Comparison of ENCODE assay signal across 1 cellular context in the genomic region with DNA sequence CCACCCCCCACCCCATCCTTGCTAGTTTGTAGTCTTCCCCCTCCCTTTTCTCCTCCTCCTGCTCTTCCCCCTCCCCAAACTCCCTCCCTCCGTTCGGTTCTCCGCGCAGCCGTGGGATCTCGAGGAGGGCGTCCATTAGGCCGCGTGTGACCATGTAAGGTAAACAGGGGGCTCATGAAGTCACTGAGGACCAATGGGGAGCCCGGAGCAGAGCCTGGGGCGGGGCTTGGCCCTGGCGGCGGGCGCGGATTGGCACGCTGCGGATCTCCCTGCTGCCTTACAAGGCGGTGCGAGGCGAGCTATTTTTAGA.
A peak's percentile ranks its signal among the peaks of the same experiment; 100 is the strongest.
TF ChIP-seq lines count a peak whose summit lies in the region.

No MANE protein-coding gene starts in this region.

TF ChIP-seq in HEK293, 187 proteins besides CTCF, POLR2A, EP300 and RAD21 (continued from another document and continues in another):
- TF ChIP-seq, protein P1, sequence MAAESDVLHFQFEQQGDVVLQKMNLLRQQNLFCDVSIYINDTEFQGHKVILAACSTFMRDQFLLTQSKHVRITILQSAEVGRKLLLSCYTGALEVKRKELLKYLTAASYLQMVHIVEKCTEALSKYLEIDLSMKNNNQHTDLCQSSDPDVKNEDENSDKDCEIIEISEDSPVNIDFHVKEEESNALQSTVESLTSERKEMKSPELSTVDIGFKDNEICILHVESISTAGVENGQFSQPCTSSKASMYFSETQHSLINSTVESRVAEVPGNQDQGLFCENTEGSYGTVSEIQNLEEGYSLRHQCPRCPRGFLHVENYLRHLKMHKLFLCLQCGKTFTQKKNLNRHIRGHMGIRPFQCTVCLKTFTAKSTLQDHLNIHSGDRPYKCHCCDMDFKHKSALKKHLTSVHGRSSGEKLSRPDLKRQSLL (tag by site-specific recombination; IDR thresholded peaks at IDR 0.05), result no peak
- TF ChIP-seq ZFP69B (tag by site-specific recombination; IDR thresholded peaks at IDR 0.05) (no peak), ZNF132 (tag by site-specific recombination; IDR thresholded peaks at IDR 0.05; ENCODE audit: borderline replicate concordance) (no peak), ZNF394 (tag by site-specific recombination; IDR thresholded peaks at IDR 0.05; ENCODE audit: borderline replicate concordance) (no peak), ZNF19 (tag by site-specific recombination; IDR thresholded peaks at IDR 0.05; ENCODE audit: low read depth) (no peak), ZNF248 (tag by site-specific recombination; IDR thresholded peaks at IDR 0.05) (no peak), ZNF621 (tag by site-specific recombination; IDR thresholded peaks at IDR 0.05) (no peak), ZXDB (tag by site-specific recombination; IDR thresholded peaks at IDR 0.05) (no peak), KLF8 (tag by site-specific recombination; IDR thresholded peaks at IDR 0.05) (0 out of 2 replicates have a peak, but pooled peaks have one; percentile 2), OSR2 (tag by site-specific recombination; IDR thresholded peaks at IDR 0.05) (no peak), ZNF555 (tag by site-specific recombination; conservative IDR thresholded peaks at IDR 0.05) (no peak), ZNF2 (tag by site-specific recombination; IDR thresholded peaks at IDR 0.05) (no peak), REPIN1 (tag by site-specific recombination; IDR thresholded peaks at IDR 0.05; ENCODE audit: low read depth) (no peak), SP3 (tag by site-specific recombination; IDR thresholded peaks at IDR 0.05) (peak; percentile 62), TCF7L2 (IDR thresholded peaks at IDR 0.05; ENCODE audit: borderline replicate concordance, low read depth, low read length) (no peak), ZNF146 (tag by site-specific recombination; IDR thresholded peaks at IDR 0.05) (no peak), ZNF571 (tag by site-specific recombination; IDR thresholded peaks at IDR 0.05) (no peak), BCL11B (tag by site-specific recombination; IDR thresholded peaks at IDR 0.05; ENCODE audit: low read depth) (no peak), ZNF202 (tag by site-specific recombination; IDR thresholded peaks at IDR 0.05; ENCODE audit: borderline replicate concordance) (no peak), ZNF404 (tag by site-specific recombination; IDR thresholded peaks at IDR 0.05) (no peak), YY1 (tag by site-specific recombination; IDR thresholded peaks at IDR 0.05) (no peak), ZNF112 (tag by site-specific recombination; IDR thresholded peaks at IDR 0.05) (no peak), ZNF521 (tag by site-specific recombination; IDR thresholded peaks at IDR 0.05) (no peak), ZNF624 (tag by site-specific recombination; IDR thresholded peaks at IDR 0.05) (no peak), MEIS1 (CRISPR knock-in tag; IDR thresholded peaks at IDR 0.05; ENCODE audit: borderline replicate concordance) (no peak), ZBTB20 (tag by site-specific recombination; IDR thresholded peaks at IDR 0.05) (no peak), SP2 (tag by site-specific recombination; IDR thresholded peaks at IDR 0.05) (peak; percentile 91), ZNF48 (tag by site-specific recombination; IDR thresholded peaks at IDR 0.05) (no peak), ZIC2 (tag by site-specific recombination; IDR thresholded peaks at IDR 0.05) (no peak), ZNF544 (tag by site-specific recombination; IDR thresholded peaks at IDR 0.05) (no peak), KLF1 (tag by site-specific recombination; IDR thresholded peaks at IDR 0.05) (no peak), RBAK (tag by site-specific recombination; IDR thresholded peaks at IDR 0.05) (no peak), ZNF214 (tag by site-specific recombination; IDR thresholded peaks at IDR 0.05; ENCODE audit: borderline replicate concordance) (no peak), ZNF292 (tag by site-specific recombination; IDR thresholded peaks at IDR 0.05; ENCODE audit: borderline replicate concordance, low read depth) (no peak), SP7 (tag by site-specific recombination; IDR thresholded peaks at IDR 0.05) (no peak), ZNF354C (tag by site-specific recombination; IDR thresholded peaks at IDR 0.05; ENCODE audit: borderline replicate concordance, low read depth) (no peak), GLIS1 (tag by site-specific recombination; IDR thresholded peaks at IDR 0.05) (no peak), PRDM1 (tag by site-specific recombination; IDR thresholded peaks at IDR 0.05) (no peak), ZNF596 (tag by site-specific recombination; IDR thresholded peaks at IDR 0.05) (no peak), ZNF626 (tag by site-specific recombination; IDR thresholded peaks at IDR 0.05) (no peak), ZNF341 (tag by site-specific recombination; IDR thresholded peaks at IDR 0.05; ENCODE audit: low read depth) (peak; percentile 94), ZNF266 (tag by site-specific recombination; IDR thresholded peaks at IDR 0.05; ENCODE audit: low read depth) (no peak)
- TF ChIP-seq, protein P2, sequence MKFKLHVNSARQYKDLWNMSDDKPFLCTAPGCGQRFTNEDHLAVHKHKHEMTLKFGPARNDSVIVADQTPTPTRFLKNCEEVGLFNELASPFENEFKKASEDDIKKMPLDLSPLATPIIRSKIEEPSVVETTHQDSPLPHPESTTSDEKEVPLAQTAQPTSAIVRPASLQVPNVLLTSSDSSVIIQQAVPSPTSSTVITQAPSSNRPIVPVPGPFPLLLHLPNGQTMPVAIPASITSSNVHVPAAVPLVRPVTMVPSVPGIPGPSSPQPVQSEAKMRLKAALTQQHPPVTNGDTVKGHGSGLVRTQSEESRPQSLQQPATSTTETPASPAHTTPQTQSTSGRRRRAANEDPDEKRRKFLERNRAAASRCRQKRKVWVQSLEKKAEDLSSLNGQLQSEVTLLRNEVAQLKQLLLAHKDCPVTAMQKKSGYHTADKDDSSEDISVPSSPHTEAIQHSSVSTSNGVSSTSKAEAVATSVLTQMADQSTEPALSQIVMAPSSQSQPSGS (tag by site-specific recombination; IDR thresholded peaks at IDR 0.05; ENCODE audit: low read depth), result no peak
- TF ChIP-seq, protein P3, sequence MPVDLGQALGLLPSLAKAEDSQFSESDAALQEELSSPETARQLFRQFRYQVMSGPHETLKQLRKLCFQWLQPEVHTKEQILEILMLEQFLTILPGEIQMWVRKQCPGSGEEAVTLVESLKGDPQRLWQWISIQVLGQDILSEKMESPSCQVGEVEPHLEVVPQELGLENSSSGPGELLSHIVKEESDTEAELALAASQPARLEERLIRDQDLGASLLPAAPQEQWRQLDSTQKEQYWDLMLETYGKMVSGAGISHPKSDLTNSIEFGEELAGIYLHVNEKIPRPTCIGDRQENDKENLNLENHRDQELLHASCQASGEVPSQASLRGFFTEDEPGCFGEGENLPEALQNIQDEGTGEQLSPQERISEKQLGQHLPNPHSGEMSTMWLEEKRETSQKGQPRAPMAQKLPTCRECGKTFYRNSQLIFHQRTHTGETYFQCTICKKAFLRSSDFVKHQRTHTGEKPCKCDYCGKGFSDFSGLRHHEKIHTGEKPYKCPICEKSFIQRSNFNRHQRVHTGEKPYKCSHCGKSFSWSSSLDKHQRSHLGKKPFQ (tag by site-specific recombination; IDR thresholded peaks at IDR 0.05), result no peak
- TF ChIP-seq, protein P4, sequence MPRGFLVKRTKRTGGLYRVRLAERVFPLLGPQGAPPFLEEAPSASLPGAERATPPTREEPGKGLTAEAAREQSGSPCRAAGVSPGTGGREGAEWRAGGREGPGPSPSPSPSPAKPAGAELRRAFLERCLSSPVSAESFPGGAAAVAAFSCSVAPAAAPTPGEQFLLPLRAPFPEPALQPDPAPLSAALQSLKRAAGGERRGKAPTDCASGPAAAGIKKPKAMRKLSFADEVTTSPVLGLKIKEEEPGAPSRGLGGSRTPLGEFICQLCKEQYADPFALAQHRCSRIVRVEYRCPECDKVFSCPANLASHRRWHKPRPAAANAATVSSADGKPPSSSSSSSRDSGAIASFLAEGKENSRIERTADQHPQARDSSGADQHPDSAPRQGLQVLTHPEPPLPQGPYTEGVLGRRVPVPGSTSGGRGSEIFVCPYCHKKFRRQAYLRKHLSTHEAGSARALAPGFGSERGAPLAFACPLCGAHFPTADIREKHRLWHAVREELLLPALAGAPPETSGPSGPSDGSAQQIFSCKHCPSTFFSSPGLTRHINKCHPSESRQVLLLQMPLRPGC (tag by site-specific recombination; IDR thresholded peaks at IDR 0.05), result no peak
- TF ChIP-seq, protein P5, sequence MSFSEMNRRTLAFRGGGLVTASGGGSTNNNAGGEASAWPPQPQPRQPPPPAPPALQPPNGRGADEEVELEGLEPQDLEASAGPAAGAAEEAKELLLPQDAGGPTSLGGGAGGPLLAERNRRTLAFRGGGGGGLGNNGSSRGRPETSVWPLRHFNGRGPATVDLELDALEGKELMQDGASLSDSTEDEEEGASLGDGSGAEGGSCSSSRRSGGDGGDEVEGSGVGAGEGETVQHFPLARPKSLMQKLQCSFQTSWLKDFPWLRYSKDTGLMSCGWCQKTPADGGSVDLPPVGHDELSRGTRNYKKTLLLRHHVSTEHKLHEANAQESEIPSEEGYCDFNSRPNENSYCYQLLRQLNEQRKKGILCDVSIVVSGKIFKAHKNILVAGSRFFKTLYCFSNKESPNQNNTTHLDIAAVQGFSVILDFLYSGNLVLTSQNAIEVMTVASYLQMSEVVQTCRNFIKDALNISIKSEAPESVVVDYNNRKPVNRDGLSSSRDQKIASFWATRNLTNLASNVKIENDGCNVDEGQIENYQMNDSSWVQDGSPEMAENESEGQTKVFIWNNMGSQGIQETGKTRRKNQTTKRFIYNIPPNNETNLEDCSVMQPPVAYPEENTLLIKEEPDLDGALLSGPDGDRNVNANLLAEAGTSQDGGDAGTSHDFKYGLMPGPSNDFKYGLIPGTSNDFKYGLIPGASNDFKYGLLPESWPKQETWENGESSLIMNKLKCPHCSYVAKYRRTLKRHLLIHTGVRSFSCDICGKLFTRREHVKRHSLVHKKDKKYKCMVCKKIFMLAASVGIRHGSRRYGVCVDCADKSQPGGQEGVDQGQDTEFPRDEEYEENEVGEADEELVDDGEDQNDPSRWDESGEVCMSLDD (tag by site-specific recombination; IDR thresholded peaks at IDR 0.05), result no peak
- TF ChIP-seq, protein P6, sequence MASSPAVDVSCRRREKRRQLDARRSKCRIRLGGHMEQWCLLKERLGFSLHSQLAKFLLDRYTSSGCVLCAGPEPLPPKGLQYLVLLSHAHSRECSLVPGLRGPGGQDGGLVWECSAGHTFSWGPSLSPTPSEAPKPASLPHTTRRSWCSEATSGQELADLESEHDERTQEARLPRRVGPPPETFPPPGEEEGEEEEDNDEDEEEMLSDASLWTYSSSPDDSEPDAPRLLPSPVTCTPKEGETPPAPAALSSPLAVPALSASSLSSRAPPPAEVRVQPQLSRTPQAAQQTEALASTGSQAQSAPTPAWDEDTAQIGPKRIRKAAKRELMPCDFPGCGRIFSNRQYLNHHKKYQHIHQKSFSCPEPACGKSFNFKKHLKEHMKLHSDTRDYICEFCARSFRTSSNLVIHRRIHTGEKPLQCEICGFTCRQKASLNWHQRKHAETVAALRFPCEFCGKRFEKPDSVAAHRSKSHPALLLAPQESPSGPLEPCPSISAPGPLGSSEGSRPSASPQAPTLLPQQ (tag by site-specific recombination; IDR thresholded peaks at IDR 0.05), result no peak
- TF ChIP-seq, protein P7, sequence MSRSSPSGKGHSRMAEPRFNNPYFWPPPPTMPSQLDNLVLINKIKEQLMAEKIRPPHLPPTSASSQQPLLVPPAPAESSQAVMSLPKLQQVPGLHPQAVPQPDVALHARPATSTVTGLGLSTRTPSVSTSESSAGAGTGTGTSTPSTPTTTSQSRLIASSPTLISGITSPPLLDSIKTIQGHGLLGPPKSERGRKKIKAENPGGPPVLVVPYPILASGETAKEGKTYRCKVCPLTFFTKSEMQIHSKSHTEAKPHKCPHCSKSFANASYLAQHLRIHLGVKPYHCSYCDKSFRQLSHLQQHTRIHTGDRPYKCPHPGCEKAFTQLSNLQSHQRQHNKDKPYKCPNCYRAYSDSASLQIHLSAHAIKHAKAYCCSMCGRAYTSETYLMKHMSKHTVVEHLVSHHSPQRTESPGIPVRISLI (tag by site-specific recombination; IDR thresholded peaks at IDR 0.05), result no peak
- TF ChIP-seq, protein P8, sequence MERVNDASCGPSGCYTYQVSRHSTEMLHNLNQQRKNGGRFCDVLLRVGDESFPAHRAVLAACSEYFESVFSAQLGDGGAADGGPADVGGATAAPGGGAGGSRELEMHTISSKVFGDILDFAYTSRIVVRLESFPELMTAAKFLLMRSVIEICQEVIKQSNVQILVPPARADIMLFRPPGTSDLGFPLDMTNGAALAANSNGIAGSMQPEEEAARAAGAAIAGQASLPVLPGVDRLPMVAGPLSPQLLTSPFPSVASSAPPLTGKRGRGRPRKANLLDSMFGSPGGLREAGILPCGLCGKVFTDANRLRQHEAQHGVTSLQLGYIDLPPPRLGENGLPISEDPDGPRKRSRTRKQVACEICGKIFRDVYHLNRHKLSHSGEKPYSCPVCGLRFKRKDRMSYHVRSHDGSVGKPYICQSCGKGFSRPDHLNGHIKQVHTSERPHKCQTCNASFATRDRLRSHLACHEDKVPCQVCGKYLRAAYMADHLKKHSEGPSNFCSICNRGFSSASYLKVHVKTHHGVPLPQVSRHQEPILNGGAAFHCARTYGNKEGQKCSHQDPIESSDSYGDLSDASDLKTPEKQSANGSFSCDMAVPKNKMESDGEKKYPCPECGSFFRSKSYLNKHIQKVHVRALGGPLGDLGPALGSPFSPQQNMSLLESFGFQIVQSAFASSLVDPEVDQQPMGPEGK (tag by site-specific recombination; IDR thresholded peaks at IDR 0.05), result peak; percentile 5; the same call in 1 of the 2 replicates
- TF ChIP-seq, protein P9, sequence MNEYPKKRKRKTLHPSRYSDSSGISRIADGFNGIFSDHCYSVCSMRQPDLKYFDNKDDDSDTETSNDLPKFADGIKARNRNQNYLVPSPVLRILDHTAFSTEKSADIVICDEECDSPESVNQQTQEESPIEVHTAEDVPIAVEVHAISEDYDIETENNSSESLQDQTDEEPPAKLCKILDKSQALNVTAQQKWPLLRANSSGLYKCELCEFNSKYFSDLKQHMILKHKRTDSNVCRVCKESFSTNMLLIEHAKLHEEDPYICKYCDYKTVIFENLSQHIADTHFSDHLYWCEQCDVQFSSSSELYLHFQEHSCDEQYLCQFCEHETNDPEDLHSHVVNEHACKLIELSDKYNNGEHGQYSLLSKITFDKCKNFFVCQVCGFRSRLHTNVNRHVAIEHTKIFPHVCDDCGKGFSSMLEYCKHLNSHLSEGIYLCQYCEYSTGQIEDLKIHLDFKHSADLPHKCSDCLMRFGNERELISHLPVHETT (tag by site-specific recombination; IDR thresholded peaks at IDR 0.05), result no peak
- TF ChIP-seq, protein P10, sequence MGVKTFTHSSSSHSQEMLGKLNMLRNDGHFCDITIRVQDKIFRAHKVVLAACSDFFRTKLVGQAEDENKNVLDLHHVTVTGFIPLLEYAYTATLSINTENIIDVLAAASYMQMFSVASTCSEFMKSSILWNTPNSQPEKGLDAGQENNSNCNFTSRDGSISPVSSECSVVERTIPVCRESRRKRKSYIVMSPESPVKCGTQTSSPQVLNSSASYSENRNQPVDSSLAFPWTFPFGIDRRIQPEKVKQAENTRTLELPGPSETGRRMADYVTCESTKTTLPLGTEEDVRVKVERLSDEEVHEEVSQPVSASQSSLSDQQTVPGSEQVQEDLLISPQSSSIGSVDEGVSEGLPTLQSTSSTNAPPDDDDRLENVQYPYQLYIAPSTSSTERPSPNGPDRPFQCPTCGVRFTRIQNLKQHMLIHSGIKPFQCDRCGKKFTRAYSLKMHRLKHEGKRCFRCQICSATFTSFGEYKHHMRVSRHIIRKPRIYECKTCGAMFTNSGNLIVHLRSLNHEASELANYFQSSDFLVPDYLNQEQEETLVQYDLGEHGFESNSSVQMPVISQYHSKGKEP (tag by site-specific recombination; IDR thresholded peaks at IDR 0.05), result no peak
